1 cellular context compared by ENCODE assay signal in the genomic region with DNA sequence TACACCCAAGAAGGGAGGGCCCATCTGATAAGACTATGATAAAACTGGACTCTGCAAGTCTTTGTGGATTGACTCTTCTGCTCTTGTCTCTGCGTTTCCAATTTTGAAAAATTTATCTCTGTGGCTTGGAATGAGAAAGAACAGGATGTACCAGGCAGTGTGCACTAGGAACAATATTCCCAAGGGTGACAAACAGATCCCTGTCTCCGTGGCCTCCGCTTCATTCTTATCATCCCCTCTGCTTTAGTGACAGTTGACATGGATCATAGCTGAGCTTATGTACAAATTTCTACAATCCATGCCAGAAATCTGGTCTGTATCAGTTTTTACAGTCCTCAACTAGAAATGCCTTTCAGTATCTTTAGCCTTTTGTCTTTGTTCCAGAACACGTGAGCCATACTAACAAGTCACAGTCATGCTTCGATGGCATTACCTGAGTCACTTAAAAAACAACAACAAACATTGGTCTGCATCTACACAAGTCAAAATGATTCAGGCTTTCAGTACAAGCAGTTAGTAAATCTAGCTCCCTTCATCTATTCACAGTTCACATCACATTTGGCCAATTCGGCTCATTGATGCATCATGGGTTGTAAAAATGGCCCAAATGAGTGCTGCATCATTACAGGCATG.
TF ChIP-seq lines count a peak whose summit lies in the region.

No MANE protein-coding gene starts in this region.

TF ChIP-seq in neural cell, 6 proteins besides CTCF, POLR2A, EP300 and RAD21 (continued from another document):
- TF ChIP-seq, protein P1, sequence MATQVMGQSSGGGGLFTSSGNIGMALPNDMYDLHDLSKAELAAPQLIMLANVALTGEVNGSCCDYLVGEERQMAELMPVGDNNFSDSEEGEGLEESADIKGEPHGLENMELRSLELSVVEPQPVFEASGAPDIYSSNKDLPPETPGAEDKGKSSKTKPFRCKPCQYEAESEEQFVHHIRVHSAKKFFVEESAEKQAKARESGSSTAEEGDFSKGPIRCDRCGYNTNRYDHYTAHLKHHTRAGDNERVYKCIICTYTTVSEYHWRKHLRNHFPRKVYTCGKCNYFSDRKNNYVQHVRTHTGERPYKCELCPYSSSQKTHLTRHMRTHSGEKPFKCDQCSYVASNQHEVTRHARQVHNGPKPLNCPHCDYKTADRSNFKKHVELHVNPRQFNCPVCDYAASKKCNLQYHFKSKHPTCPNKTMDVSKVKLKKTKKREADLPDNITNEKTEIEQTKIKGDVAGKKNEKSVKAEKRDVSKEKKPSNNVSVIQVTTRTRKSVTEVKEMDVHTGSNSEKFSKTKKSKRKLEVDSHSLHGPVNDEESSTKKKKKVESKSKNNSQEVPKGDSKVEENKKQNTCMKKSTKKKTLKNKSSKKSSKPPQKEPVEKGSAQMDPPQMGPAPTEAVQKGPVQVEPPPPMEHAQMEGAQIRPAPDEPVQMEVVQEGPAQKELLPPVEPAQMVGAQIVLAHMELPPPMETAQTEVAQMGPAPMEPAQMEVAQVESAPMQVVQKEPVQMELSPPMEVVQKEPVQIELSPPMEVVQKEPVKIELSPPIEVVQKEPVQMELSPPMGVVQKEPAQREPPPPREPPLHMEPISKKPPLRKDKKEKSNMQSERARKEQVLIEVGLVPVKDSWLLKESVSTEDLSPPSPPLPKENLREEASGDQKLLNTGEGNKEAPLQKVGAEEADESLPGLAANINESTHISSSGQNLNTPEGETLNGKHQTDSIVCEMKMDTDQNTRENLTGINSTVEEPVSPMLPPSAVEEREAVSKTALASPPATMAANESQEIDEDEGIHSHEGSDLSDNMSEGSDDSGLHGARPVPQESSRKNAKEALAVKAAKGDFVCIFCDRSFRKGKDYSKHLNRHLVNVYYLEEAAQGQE (IDR thresholded peaks at IDR 0.05; ENCODE audit: borderline replicate concordance) = no peak
- TF ChIP-seq POLR2AphosphoS5 (IDR thresholded peaks at IDR 0.05) (no peak), MXI1 (conservative IDR thresholded peaks at IDR 0.05; ENCODE audit: poor library complexity, severe bottlenecking) (no peak), TAF1 (IDR thresholded peaks at IDR 0.05; ENCODE audit: low read depth) (no peak)
